ENCODE assay signal across 9 cellular contexts in the genomic region with DNA sequence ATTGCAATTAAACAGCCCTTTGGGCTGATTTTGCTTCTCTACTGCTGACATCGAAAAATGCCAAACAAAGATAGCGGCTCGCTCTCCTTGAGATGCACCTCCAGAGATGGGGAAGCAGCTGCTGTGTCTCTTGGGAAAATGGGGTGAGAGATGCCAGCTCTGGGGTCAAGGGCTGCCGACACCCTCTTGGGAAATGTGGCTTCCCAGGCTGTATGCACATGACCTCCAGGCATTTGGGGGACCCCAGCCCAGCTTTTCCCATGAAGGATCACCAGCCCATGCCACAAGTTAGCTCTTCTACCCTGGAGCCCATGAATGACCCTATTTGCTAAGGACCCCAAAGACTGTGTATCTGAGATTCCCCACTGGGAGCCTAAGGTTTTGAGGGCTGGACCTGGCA.
"Had no signal": no experiment of that assay in that cellular context is flagged by ENCODE, and none has a peak within 500 bp of the region (broad histone marks: within the 10 kb centered on the region; RNA-seq: fewer than 3 reads in every experiment).

No MANE protein-coding gene starts in this region.

- H3K27ac ChIP-seq: GM23248, HL-60 had no signal

- H3K36me3 ChIP-seq: HAP-1 had no signal

- DNase-seq: GM23248, GOT3, H7, HFFc6, IMR-90 had no signal

- FAIRE-seq: HepG2, K562 had no signal

- H3K9ac ChIP-seq: GM23248 had no signal

- H3K4me3 ChIP-seq: GM23248, HAP-1, K562 had no signal

- H2AFZ ChIP-seq: GM23248 had no signal

- H3K4me1 ChIP-seq: HAP-1 had no signal
